Comparison of ENCODE assay signal across 8 cellular contexts in genomic region chr12:107610030-107610859, GRCh38.
A peak's percentile ranks its signal among the peaks of the same experiment; 100 is the strongest.
DNase-seq lines count a peak whose midpoint lies in the region; ATAC-seq and TF ChIP-seq lines count a peak whose summit lies in the region.

No MANE protein-coding gene starts in this region.

- H3K4me3 Mint-ChIP-seq in MCF 10A (ENCODE audit: unreplicated experiment), result no peak overlapping the region

- ATAC-seq in left lung, result peak; percentile 45

- intact Hi-C loops in MCF 10A (cut with micrococcal nuclease), result loop anchor here (1.0 kb wide), 1 partner anchor 483 kb away; no protein-coding TSS in a partner anchor
- intact Hi-C loops in breast epithelium (cut with DNase I; ENCODE audit: low total_unique reads), result no loop called here
- intact Hi-C loops in left lung (cut with DNase I), result no loop called here

- POLR2A ChIA-PET in MCF 10A (lab: Yijun Ruan, JAX), result interaction anchor here (0.7 to 1.2 kb wide), 2 partner anchors 10 to 479 kb away, joined by 3 read pairs; no protein-coding TSS in a partner anchor

- no peak overlapping the region for H3K27ac Mint-ChIP-seq in MCF 10A (ENCODE audit: low read depth, unreplicated experiment)

- H3K27me3 Mint-ChIP-seq in MCF 10A (ENCODE audit: insufficient read depth, unreplicated experiment), result no peaks in the 10 kb centered on the region

- H3K9me3 ChIP-seq in breast epithelium, result no peaks in the 10 kb centered on the region
- no peaks in the 10 kb centered on the region for H3K9me3 ChIP-seq in left lung

- no peak overlapping the region for H3K4me3 ChIP-seq in breast epithelium
- H3K4me3 ChIP-seq in left lung, result no peak overlapping the region

- no peaks in the 10 kb centered on the region for H3K27me3 ChIP-seq in breast epithelium
- no peaks in the 10 kb centered on the region for H3K27me3 ChIP-seq in left lung

- TF ChIP-seq CTCF in MCF 10A (IDR thresholded peaks at IDR 0.05; ENCODE audit: unreplicated experiment) (peak; percentile 56), breast epithelium (IDR thresholded peaks at IDR 0.05) (no peak), left lung (IDR thresholded peaks at IDR 0.05) (peak; percentile 13 to 36)

- H3K4me1 Mint-ChIP-seq in MCF 10A (ENCODE audit: insufficient read depth, unreplicated experiment), result no peaks in the 10 kb centered on the region

- no peaks in the 10 kb centered on the region for H3K9me3 Mint-ChIP-seq in MCF 10A (ENCODE audit: unreplicated experiment)

- no peaks in the 10 kb centered on the region for H3K36me3 Mint-ChIP-seq in MCF 10A (ENCODE audit: insufficient read depth, unreplicated experiment)

- CTCF ChIA-PET in MCF 10A (lab: Yijun Ruan, JAX), result interaction anchor here (0.5 to 13.0 kb wide), 33 partner anchors 8 to 1219 kb away, joined by 3 to 516 read pairs (median 4); no protein-coding TSS in a partner anchor

- DNase-seq in MCF 10A (ENCODE audit: unreplicated experiment) (peak; percentile 44), breast epithelium (ENCODE audit: low spot score in 2 of 2) (no peak), NCI-H1694 (lab: John Stamatoyannopoulos, UW) (peak; percentile 38), astrocyte of the hippocampus (ENCODE audit: low read depth, low spot score) (peak; percentile 65), left lung (no peak), DMS79 (lab: John Stamatoyannopoulos, UW) (no peak), NCI-H774 (lab: John Stamatoyannopoulos, UW) (no peak), cortex of kidney (lab: John Stamatoyannopoulos, UW) (no peak)

- H3K27ac ChIP-seq in breast epithelium (no peak overlapping the region), left lung (no peak overlapping the region)

- no TSS peak for BruUV-seq in MCF 10A (replicated peaks; lab: Mats Ljungman, UMichigan)

- no peak for TF ChIP-seq POLR2A in breast epithelium (IDR thresholded peaks at IDR 0.05)

- H3K36me3 ChIP-seq in breast epithelium (no peaks in the 10 kb centered on the region), left lung (no peaks in the 10 kb centered on the region)

- H3K4me1 ChIP-seq in breast epithelium (no peaks in the 10 kb centered on the region), left lung (no peaks in the 10 kb centered on the region)

Comparison
In these comparisons a context has a peak if more than half of its experiments do, and no peak if none do; other contexts are left out.
1. DNase-seq: peak in MCF 10A (single experiment), NCI-H1694 (single experiment) and astrocyte of the hippocampus (single experiment); none in breast epithelium (0 of 2), left lung (0 of 2), DMS79 (single experiment), NCI-H774 (single experiment) and cortex of kidney (single experiment).
2. CTCF ChIP-seq: peak in MCF 10A (single experiment) and left lung (2 of 2); none in breast epithelium (0 of 3).